Comparison of ENCODE assay signal across 15 cellular contexts in genomic region chr2:140698736-140699135, GRCh38.
"Had no signal": no experiment of that assay in that cellular context is flagged by ENCODE, and none has a peak within 500 bp of the region (broad histone marks: within the 10 kb centered on the region; RNA-seq: fewer than 3 reads in every experiment).

No MANE protein-coding gene starts in this region.

- H3K4me1 Mint-ChIP-seq: naive B cell, nephron had no signal

- DNase-seq: effector memory CD8-positive, alpha-beta T cell; esophagus squamous epithelium; heart left ventricle; hippocampal formation; kidney glomerular epithelial cell; mesendoderm; naive B cell; posterior cingulate gyrus; small intestine; stimulated activated CD4-positive, alpha-beta T cell treated with anti-CD3 and anti-CD28 coated beads, Interleukin-12 subunit alpha, Interleukin-12 subunit beta, amount 100 ng/mL, for 4 hours; stimulated activated CD4-positive, alpha-beta T cell treated with anti-CD3 and anti-CD28 coated beads, Interleukin-2, amount 100 ng/mL, for 48 hours; stimulated activated naive CD4-positive, alpha-beta T cell treated with Interleukin-2 at 50 U/mL for 16 hours had no signal

- H3K4me3 ChIP-seq: esophagus squamous epithelium, heart left ventricle, right atrium auricular region had no signal

- H3K27me3 Mint-ChIP-seq: dendritic cell treated with granulocyte-macrophage colony-stimulating factor and Interleukin-4, amounts not matched to agents 40 ng/mL and 50 ng/mL, for 4 days; effector memory CD8-positive, alpha-beta T cell; naive B cell had no signal

- H3K4me1 ChIP-seq: esophagus squamous epithelium, heart left ventricle, right atrium auricular region had no signal

- H3K9me3 Mint-ChIP-seq: dendritic cell treated with granulocyte-macrophage colony-stimulating factor and Interleukin-4, amounts not matched to agents 40 ng/mL and 50 ng/mL, for 4 days; nephron had no signal

- ATAC-seq: effector memory CD8-positive, alpha-beta T cell; heart left ventricle had no signal

- H3K27me3 ChIP-seq: esophagus squamous epithelium, heart left ventricle, right atrium auricular region had no signal

- H3K4me3 Mint-ChIP-seq: dendritic cell treated with granulocyte-macrophage colony-stimulating factor and Interleukin-4, amounts not matched to agents 40 ng/mL and 50 ng/mL, for 4 days; effector memory CD8-positive, alpha-beta T cell; naive B cell; nephron had no signal

- H3K27ac ChIP-seq: esophagus squamous epithelium, heart left ventricle, right atrium auricular region had no signal

- H3K27ac Mint-ChIP-seq: dendritic cell treated with granulocyte-macrophage colony-stimulating factor and Interleukin-4, amounts not matched to agents 40 ng/mL and 50 ng/mL, for 4 days; effector memory CD8-positive, alpha-beta T cell; naive B cell; nephron had no signal

- H3K36me3 ChIP-seq: esophagus squamous epithelium, heart left ventricle, right atrium auricular region had no signal

- H3K9me3 ChIP-seq: esophagus squamous epithelium, right atrium auricular region had no signal

- H3K36me3 Mint-ChIP-seq: naive B cell had no signal
